28 cellular contexts compared by ENCODE assay signal in the genomic region with DNA sequence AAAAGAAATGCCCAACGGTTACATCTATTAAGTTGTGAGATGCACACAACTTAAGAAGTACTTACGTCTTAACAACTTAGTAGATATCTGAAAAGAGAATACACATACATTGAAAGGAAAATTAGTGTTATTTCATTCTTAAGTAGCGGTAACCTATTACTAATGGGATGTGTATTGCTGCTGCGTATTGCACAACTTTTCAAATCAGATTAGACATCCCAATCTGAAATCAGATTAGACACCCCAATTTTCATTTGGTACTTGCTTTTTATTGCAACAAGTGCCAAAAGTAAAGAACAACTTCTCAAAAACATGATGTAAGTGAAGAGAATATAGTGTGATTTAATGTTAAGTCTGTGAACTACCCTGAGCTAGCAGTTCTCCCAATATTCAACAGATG.
"Had no signal": no experiment of that assay in that cellular context is flagged by ENCODE, and none has a peak within 500 bp of the region (broad histone marks: within the 10 kb centered on the region; RNA-seq: fewer than 3 reads in every experiment).

No MANE protein-coding gene starts in this region.

- H3K9me3 ChIP-seq: colonic mucosa, esophagus muscularis mucosa, esophagus squamous epithelium, gastrocnemius medialis, gastroesophageal sphincter, heart left ventricle, heart right ventricle had no signal

- ATAC-seq: effector memory CD8-positive, alpha-beta T cell; esophagus mucosa; foreskin keratinocyte; gastrocnemius medialis; gastroesophageal sphincter; heart left ventricle; heart right ventricle had no signal

- H3K4me3 ChIP-seq: colonic mucosa, coronary artery, dorsolateral prefrontal cortex, esophagus muscularis mucosa, esophagus squamous epithelium, gastrocnemius medialis, gastroesophageal sphincter, heart left ventricle, heart right ventricle had no signal

- H3K4me1 ChIP-seq: colonic mucosa, esophagus muscularis mucosa, esophagus squamous epithelium, foreskin keratinocyte, gastrocnemius medialis, gastroesophageal sphincter, heart left ventricle, heart right ventricle had no signal

- FAIRE-seq: colon, endometrium, endothelial cell of umbilical vein, frontal cortex had no signal

- H3K36me3 ChIP-seq: colonic mucosa, esophagus muscularis mucosa, esophagus squamous epithelium, gastrocnemius medialis, gastroesophageal sphincter, heart left ventricle, heart right ventricle had no signal

- H3K27ac ChIP-seq: colonic mucosa, coronary artery, dorsolateral prefrontal cortex, epithelial cell of prostate, esophagus muscularis mucosa, esophagus squamous epithelium, foreskin keratinocyte, gastrocnemius medialis, gastroesophageal sphincter, heart left ventricle, heart right ventricle had no signal

- DNase-seq: colonic mucosa; cortex of kidney; dermis blood vessel endothelial cell; dorsolateral prefrontal cortex; effector CD4-positive, alpha-beta T cell; effector CD8-positive, alpha-beta T cell; effector memory CD4-positive, alpha-beta T cell; effector memory CD8-positive, alpha-beta T cell; endodermal cell; erythroblast; esophagus squamous epithelium; foreskin fibroblast; foreskin keratinocyte; foreskin melanocyte; gastrocnemius medialis; glutamatergic neuron; head of caudate nucleus; heart left ventricle; heart right ventricle had no signal

- H3K27me3 ChIP-seq: colonic mucosa, dorsolateral prefrontal cortex, esophagus muscularis mucosa, esophagus squamous epithelium, gastrocnemius medialis, gastroesophageal sphincter, heart left ventricle, heart right ventricle had no signal
